8 cellular contexts compared by ENCODE assay signal in the genomic region with DNA sequence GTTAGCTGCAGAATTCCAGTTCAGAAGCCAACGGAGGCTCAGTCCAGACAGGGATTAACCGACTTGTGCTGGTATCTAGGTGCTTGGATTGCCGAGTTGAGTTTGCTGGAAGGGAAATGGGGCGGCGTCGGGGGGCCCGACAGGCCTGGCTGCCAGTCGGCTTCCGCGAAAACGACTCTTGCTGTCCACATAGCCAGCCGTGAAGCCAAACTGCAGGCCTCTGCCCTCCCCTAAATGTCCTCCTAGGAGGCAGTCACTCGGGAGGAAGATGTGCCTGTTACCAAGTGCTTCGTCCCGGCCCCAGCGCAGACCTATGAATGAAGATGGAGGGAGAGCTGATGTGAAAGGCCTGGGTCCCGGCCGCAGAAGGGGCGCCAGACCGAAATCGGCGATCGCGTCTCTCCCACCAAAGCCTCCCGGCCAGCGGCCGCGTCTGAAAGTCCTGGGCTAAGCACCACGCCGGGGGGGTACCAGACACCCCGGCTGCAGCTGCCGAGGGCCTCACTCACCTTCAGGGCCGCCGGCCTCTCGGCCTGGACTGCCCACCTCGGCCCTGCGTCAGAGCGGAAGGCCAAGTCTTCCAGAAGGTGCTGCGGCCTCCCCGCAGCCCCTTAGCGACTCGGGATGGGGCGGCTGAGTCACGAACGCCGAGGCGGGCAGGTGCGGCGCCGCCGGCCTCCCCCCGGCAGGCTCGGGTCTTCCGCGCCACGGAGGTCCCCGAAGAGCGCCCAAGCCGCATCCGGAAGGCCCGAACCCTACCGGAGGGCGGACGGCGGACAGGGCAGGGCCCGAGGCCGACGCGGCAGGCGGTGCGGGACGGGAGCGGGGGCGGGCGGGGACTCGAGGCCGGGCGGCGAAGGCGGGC. TPM values are rescaled to one million over a fixed set of nuclear protein-coding genes. Genes with fewer than 3 reads are reported as not detected.
A peak's percentile ranks its signal among the peaks of the same experiment; 100 is the strongest.
DNase-seq lines count a peak whose midpoint lies in the region; ATAC-seq and TF ChIP-seq lines count a peak whose summit lies in the region.

No MANE protein-coding gene starts in this region.

- peaks cover 53% of the 10 kb centered on the region for H3K4me1 Mint-ChIP-seq in nephron progenitor cell

- peak overlapping the region; percentile 59 to 92 for H3K4me3 ChIP-seq in vagina

- H3K27ac ChIP-seq in vagina, result peak overlapping the region; percentile 95

- H3K4me3 Mint-ChIP-seq in nephron progenitor cell, result peak overlapping the region; percentile 95

- H3K4me1 ChIP-seq in vagina, result peaks cover 29% of the 10 kb centered on the region

- no peak for TF ChIP-seq CTCF in nephron progenitor cell (IDR thresholded peaks at IDR 0.05)
- no peak for TF ChIP-seq CTCF in vagina (IDR thresholded peaks at IDR 0.05)

- H3K36me3 Mint-ChIP-seq in nephron progenitor cell (ENCODE audit: low read depth), result peaks cover 43% of the 10 kb centered on the region

- peak overlapping the region; percentile 95 for H3K27ac Mint-ChIP-seq in nephron progenitor cell

- peak; percentile 17 for ATAC-seq in esophagus mucosa

- no peak for TF ChIP-seq EP300 in Ishikawa (IDR thresholded peaks at IDR 0.05; ENCODE audit: borderline replicate concordance)

- no peaks in the 10 kb centered on the region for H3K27me3 Mint-ChIP-seq in nephron progenitor cell (ENCODE audit: low read depth, poor library complexity)

- DNase-seq in AG08396 (ENCODE audit: low spot score), result peak; percentile 17
- peak; percentile 81 for DNase-seq in activated CD8-positive, alpha-beta memory T cell treated with anti-CD3 and anti-CD28 coated beads, Interleukin-2, amount 50 U/mL, for 48 hours
- DNase-seq in nephron progenitor cell, result peak; percentile 44
- DNase-seq in vagina (ENCODE audit: extremely low spot score in 2 of 2), result no peak
- DNase-seq in NCI-H446 treated with DMSO at 0.1 percent for 48 hours (lab: John Stamatoyannopoulos, UW), result no peak

- TF ChIP-seq RAD21 in Ishikawa (IDR thresholded peaks at IDR 0.05; ENCODE audit: low read depth), result no peak

- H3K27me3 ChIP-seq in vagina, result no peaks in the 10 kb centered on the region

- H3K9me3 ChIP-seq in vagina, result no peaks in the 10 kb centered on the region

- intact Hi-C loops in vagina (cut with DNase I), result loop anchor here (10.0 kb wide), 1 partner anchor 111 kb away; the partner anchor contains the start of gene CBL

- TF ChIP-seq POLR2A in GM19099 (IDR thresholded peaks at IDR 0.05; ENCODE audit: extremely low read depth, insufficient read length, low read depth), result peak; percentile 28
- no peak for TF ChIP-seq POLR2A in vagina (IDR thresholded peaks at IDR 0.05)

- H3K36me3 ChIP-seq in vagina, result peaks cover 0 to 21% of the 10 kb centered on the region in 2 donors

- H3K9me3 Mint-ChIP-seq in nephron progenitor cell, result no peaks in the 10 kb centered on the region

TF ChIP-seq in Ishikawa, 13 proteins besides CTCF, POLR2A, EP300 and RAD21:
- TF ChIP-seq CREB1 (IDR thresholded peaks at IDR 0.05; ENCODE audit: low read depth), result no peak
- TF ChIP-seq FOXM1 (IDR thresholded peaks at IDR 0.05; ENCODE audit: borderline replicate concordance, low read depth), result no peak
- TF ChIP-seq TAF1 (IDR thresholded peaks at IDR 0.05; ENCODE audit: low read depth), result peak; percentile 36; the same call in 1 of the 2 replicates
- no peak for TF ChIP-seq NFIC (IDR thresholded peaks at IDR 0.05)
- TF ChIP-seq EGR1 (IDR thresholded peaks at IDR 0.05), result no peak
- TF ChIP-seq YY1 (IDR thresholded peaks at IDR 0.05; ENCODE audit: low read depth), result no peak

RNA-seq across cellular contexts. Expression of gene DPAGT1, which starts 7.5 kb away (rescaled TPM):
- total RNA-seq in esophagus mucosa (36.3 TPM), vagina (18.2 TPM)

RNA-seq across cellular contexts. Expression of gene HMBS, which starts 9.5 kb away (rescaled TPM):
- total RNA-seq in esophagus mucosa (23.7 TPM), vagina (13.5 TPM)

RNA-seq across cellular contexts. Expression of gene C2CD2L, which starts 13.0 kb away (rescaled TPM):
- 6.5 TPM for total RNA-seq in esophagus mucosa
- total RNA-seq in vagina, result 7.1 TPM

RNA-seq across cellular contexts. Expression of gene VPS11, which starts 26.6 kb away (rescaled TPM):
- 17.8 TPM for total RNA-seq in esophagus mucosa
- total RNA-seq in vagina, result 56.0 TPM

RNA-seq across cellular contexts. Expression of gene HINFP, which starts 27.2 kb away (rescaled TPM):
- total RNA-seq in esophagus mucosa (13.2 TPM), vagina (22.1 TPM)

Comparison
In these comparisons a context has a peak if more than half of its experiments do, and no peak if none do; other contexts are left out.
1. DNase-seq: peak in AG08396 (single experiment), activated CD8-positive, alpha-beta memory T cell treated with anti-CD3 and anti-CD28 coated beads, Interleukin-2, amount 50 U/mL, for 48 hours (single experiment) and nephron progenitor cell (single experiment); none in vagina (0 of 2) and NCI-H446 treated with DMSO at 0.1 percent for 48 hours (single experiment).